Comparison of ENCODE assay signal across 21 cellular contexts in the genomic region with DNA sequence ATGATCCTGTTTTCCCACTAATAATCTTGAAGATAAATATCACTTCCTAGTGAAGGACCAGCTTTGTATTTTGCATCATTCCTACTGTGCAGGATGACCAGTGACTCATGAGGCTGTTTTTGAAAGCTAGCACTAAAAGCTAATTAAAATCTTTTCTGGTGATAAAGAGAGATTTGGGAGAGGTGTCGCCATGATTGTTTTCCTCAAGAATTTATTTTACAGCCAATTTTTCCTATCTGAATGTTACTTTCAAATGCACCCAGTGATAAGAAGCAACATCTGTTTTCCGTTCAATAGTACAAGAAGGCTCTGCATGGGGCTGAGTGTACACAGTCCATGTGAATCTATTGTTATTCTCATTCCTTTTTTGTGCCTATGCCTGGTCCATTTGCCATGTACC. TPM values are rescaled to one million over a fixed set of nuclear protein-coding genes. Genes with fewer than 3 reads are reported as not detected.
A peak's percentile ranks its signal among the peaks of the same experiment; 100 is the strongest.
DNase-seq lines count a peak whose midpoint lies in the region; TF ChIP-seq lines count a peak whose summit lies in the region.
"Had no signal": no experiment of that assay in that cellular context is flagged by ENCODE, and none has a peak within 500 bp of the region (broad histone marks: within the 10 kb centered on the region; RNA-seq: fewer than 3 reads in every experiment).

No MANE protein-coding gene starts in this region.

- H3K27me3 ChIP-seq in A673 (replicated peaks; ENCODE audit: insufficient read depth, low read depth, low read length, poor library complexity) (no peaks in the 10 kb centered on the region), mesenchymal stem cell (ENCODE audit: control insufficient read depth in 1 of 2, insufficient read depth in 1 of 2, low read length in 2 of 2) (no peaks in the 10 kb centered on the region), sigmoid colon (no peaks in the 10 kb centered on the region)
- H3K27me3 ChIP-seq: Peyer's patch had no signal

- no peak overlapping the region for H2AK5ac ChIP-seq in mesenchymal stem cell (ENCODE audit: low read length, severe bottlenecking)

- H3K23ac ChIP-seq in mesenchymal stem cell (ENCODE audit: low read length in 2 of 2) = no peak overlapping the region

- H2BK12ac ChIP-seq in mesenchymal stem cell (ENCODE audit: low read length in 2 of 2) = peak overlapping the region in 1 of 2 experiments; percentile 39

- H2BK15ac ChIP-seq in mesenchymal stem cell (ENCODE audit: low read depth, poor library complexity, severe bottlenecking) = no peak overlapping the region

- no peak overlapping the region for H3K4me3 Mint-ChIP-seq in activated T-cell treated with anti-CD3 and anti-CD28 coated beads, Interleukin-2, amount 50 U/mL, for 24 hours
- H3K4me3 Mint-ChIP-seq: CD14-positive monocyte had no signal

- no peak for TF ChIP-seq EP300 in sigmoid colon (IDR thresholded peaks at IDR 0.05)

- H3K27ac ChIP-seq in A673 (ENCODE audit: low read depth, low read length, poor library complexity, severe bottlenecking) (peak overlapping the region; percentile 61), mesenchymal stem cell (ENCODE audit: low read length, poor library complexity, severe bottlenecking) (no peak overlapping the region), sigmoid colon (peak overlapping the region in 3 of 4 donors; percentile 56 to 99 (median 68))
- H3K27ac ChIP-seq: A549, Peyer's patch had no signal

- DNase-seq in A673 (ENCODE audit: low spot score) = peak; percentile 35
- peak; percentile 73 for DNase-seq in NCI-H69 (lab: John Stamatoyannopoulos, UW)
- peak; percentile 45 for DNase-seq in mesenchymal stem cell
- DNase-seq in sigmoid colon = no peak
- DNase-seq in SK-N-DZ (ENCODE audit: low spot score) = no peak
- no peak for DNase-seq in HuH-7 (ENCODE audit: low spot score)
- DNase-seq in activated T-cell treated with anti-CD3 and anti-CD28 coated beads, Interleukin-2, amount 50 U/mL, for 24 hours = no peak
- no peak for DNase-seq in activated CD4-positive, CD25-positive, alpha-beta regulatory T cell (lab: John Stamatoyannopoulos, UW)
- DNase-seq: Calu3, Karpas-422, MM.1S, NCI-H1105, NCI-H187 treated with DMSO at 0.1 percent for 48 hours, NCI-H2171, NCI-H510A, Peyer's patch, Right ventricle myocardium superior had no signal

- H3K36me3 ChIP-seq in A673 (ENCODE audit: insufficient read depth, low read length, poor library complexity, severe bottlenecking) = peaks cover 68% of the 10 kb centered on the region
- peaks cover 0 to 77% of the 10 kb centered on the region in 2 experiments for H3K36me3 ChIP-seq in mesenchymal stem cell (ENCODE audit: control insufficient read depth in 1 of 2, insufficient read depth in 2 of 2, low read depth in 1 of 2, low read length in 2 of 2)
- peaks cover 0 to 58% (median 2%) of the 10 kb centered on the region in 4 donors for H3K36me3 ChIP-seq in sigmoid colon
- H3K36me3 ChIP-seq: Peyer's patch had no signal

- BruUV-seq in A673 (replicated peaks; lab: Mats Ljungman, UMichigan) = no TSS peak

- H3K4me1 ChIP-seq in A673 (ENCODE audit: insufficient read depth, low read length, poor library complexity, severe bottlenecking) = peaks cover 67% of the 10 kb centered on the region
- H3K4me1 ChIP-seq in mesenchymal stem cell (ENCODE audit: control insufficient read depth, insufficient read depth, low read depth, low read length) = no peaks in the 10 kb centered on the region
- H3K4me1 ChIP-seq in sigmoid colon = peaks cover 0 to 100% (median 97%) of the 10 kb centered on the region in 4 donors
- H3K4me1 ChIP-seq: A549 had no signal

- peak overlapping the region; percentile 60 for H4K8ac ChIP-seq in mesenchymal stem cell (ENCODE audit: low read length)

- no peak overlapping the region for H3K27ac Mint-ChIP-seq in activated T-cell treated with anti-CD3 and anti-CD28 coated beads, Interleukin-2, amount 50 U/mL, for 24 hours
- H3K27ac Mint-ChIP-seq: CD14-positive monocyte had no signal

- no peak overlapping the region for H3K4me2 ChIP-seq in mesenchymal stem cell (ENCODE audit: low read length, poor library complexity, severe bottlenecking)
- H3K4me2 ChIP-seq: A549 had no signal

- no peaks in the 10 kb centered on the region for H3K9me3 Mint-ChIP-seq in activated T-cell treated with anti-CD3 and anti-CD28 coated beads, Interleukin-2, amount 50 U/mL, for 24 hours
- H3K9me3 Mint-ChIP-seq: CD14-positive monocyte had no signal

- no peak overlapping the region for H3K4ac ChIP-seq in mesenchymal stem cell (ENCODE audit: low read depth in 1 of 2, low read length in 2 of 2)

- peak overlapping the region in 1 of 2 experiments; percentile 73 for H3K18ac ChIP-seq in mesenchymal stem cell (ENCODE audit: low read depth in 1 of 2, low read length in 2 of 2)

- intact Hi-C loops in A673 (cut with micrococcal nuclease; ENCODE audit: unreplicated experiment) (no loop called here), sigmoid colon (cut with DNase I) (loop anchor here (5.0 kb wide), 1 partner anchor 34 kb away; no protein-coding TSS in a partner anchor)

- H3K9ac ChIP-seq in mesenchymal stem cell (ENCODE audit: low read length) = no peak overlapping the region

- H3K27me3 Mint-ChIP-seq in activated T-cell treated with anti-CD3 and anti-CD28 coated beads, Interleukin-2, amount 50 U/mL, for 24 hours = no peaks in the 10 kb centered on the region

- H4K91ac ChIP-seq in mesenchymal stem cell (ENCODE audit: low read length) = no peak overlapping the region

- no peak for TF ChIP-seq CTCF in A673 (conservative IDR thresholded peaks at IDR 0.05; ENCODE audit: low read depth, low read length)
- no peak for TF ChIP-seq CTCF in sigmoid colon (IDR thresholded peaks at IDR 0.05)

- CTCF ChIA-PET in A673 (lab: Charles Lee) = no interaction called here

- no peak overlapping the region for H3K4me3 ChIP-seq in A673 (ENCODE audit: low read depth, low read length, poor library complexity, severe bottlenecking)
- no peak overlapping the region for H3K4me3 ChIP-seq in mesenchymal stem cell (ENCODE audit: insufficient read depth in 1 of 2, low read depth in 1 of 2, low read length in 2 of 2)
- H3K4me3 ChIP-seq in sigmoid colon = no peak overlapping the region
- H3K4me3 ChIP-seq: A549, GM12878, Peyer's patch had no signal

- H3K36me3 Mint-ChIP-seq in activated T-cell treated with anti-CD3 and anti-CD28 coated beads, Interleukin-2, amount 50 U/mL, for 24 hours (ENCODE audit: low read depth) = no peaks in the 10 kb centered on the region
- H3K36me3 Mint-ChIP-seq: CD14-positive monocyte had no signal

- no peak for TF ChIP-seq POLR2A in sigmoid colon (IDR thresholded peaks at IDR 0.05)

- no peak overlapping the region for H2AFZ ChIP-seq in mesenchymal stem cell (ENCODE audit: low read depth, low read length)

- no peak overlapping the region for H3K14ac ChIP-seq in mesenchymal stem cell (ENCODE audit: low read length in 2 of 2)

- no peaks in the 10 kb centered on the region for H3K4me1 Mint-ChIP-seq in activated T-cell treated with anti-CD3 and anti-CD28 coated beads, Interleukin-2, amount 50 U/mL, for 24 hours (ENCODE audit: low read depth)
- H3K4me1 Mint-ChIP-seq: CD14-positive monocyte had no signal

- 55% methylated on average over 1 of the region's 2 CpGs for WGBS in mesenchymal stem cell
- WGBS in sigmoid colon, 2 donors = 70 to 83% methylated on average over 2 of the region's 2 CpGs

- H3K9me3 ChIP-seq in A673 (ENCODE audit: low read depth, low read length, poor library complexity, severe bottlenecking) (no peaks in the 10 kb centered on the region), mesenchymal stem cell (ENCODE audit: control insufficient read depth, low read length) (no peaks in the 10 kb centered on the region), sigmoid colon (no peaks in the 10 kb centered on the region)
- H3K9me3 ChIP-seq: A549, Peyer's patch had no signal

- no peak overlapping the region for H2BK120ac ChIP-seq in mesenchymal stem cell (ENCODE audit: low read depth, low read length)

- H2BK5ac ChIP-seq in mesenchymal stem cell (ENCODE audit: low read depth, low read length, poor library complexity, severe bottlenecking) = no peak overlapping the region

- POLR2A ChIA-PET in A673 (lab: Charles Lee; ENCODE audit: low non-redundant PET) = no interaction called here

- no peaks in the 10 kb centered on the region for H3K79me1 ChIP-seq in mesenchymal stem cell (replicated peaks; ENCODE audit: low read length, poor library complexity, severe bottlenecking)

RNA-seq across cellular contexts. Expression of gene MEIS1, which starts 28.3 kb away (rescaled TPM):
- total RNA-seq in A673 (2021) (89.4 and 103 TPM in 2 replicates), sigmoid colon (100 to 1,000 TPM; 108 to 144 (median 128) TPM)
- polyA plus RNA-seq in mesenchymal stem cell (2013, experiment 1 of 2) = 24.4 TPM
- polyA plus RNA-seq in mesenchymal stem cell (2013, experiment 2 of 2) = 23.5 TPM
- polyA plus RNA-seq in sigmoid colon = 10 to 100 TPM in 1 of 3 donors, 1 to 10 TPM in 2; 2.8 to 14.2 (median 7.8) TPM
- polyA plus RNA-seq in SK-N-DZ (2014; cell fraction: cytosol; rRNA removed) = 64.0 and 65.2 TPM in 2 replicates
- polyA plus RNA-seq in SK-N-DZ (2014; cell fraction: nucleus; rRNA removed) = 93.6 and 97.2 TPM in 2 replicates
- total RNA-seq: G401 had no signal

Comparison
In these comparisons a context has a peak if more than half of its experiments do, and no peak if none do; other contexts are left out.
1. DNase-seq: peak in A673 (single experiment), NCI-H69 (single experiment) and mesenchymal stem cell (single experiment); none in sigmoid colon (single experiment), SK-N-DZ (single experiment), HuH-7 (single experiment), activated T-cell treated with anti-CD3 and anti-CD28 coated beads, Interleukin-2, amount 50 U/mL, for 24 hours (single experiment) and activated CD4-positive, CD25-positive, alpha-beta regulatory T cell (0 of 4).